ENCODE assay signal across 8 cellular contexts in genomic region chr19:19900124-19900523, GRCh38. TPM values are rescaled to one million over a fixed set of nuclear protein-coding genes. Genes with fewer than 3 reads are reported as not detected.
DNase-seq lines count a peak whose midpoint lies in the region; TF ChIP-seq lines count a peak whose summit lies in the region.

No MANE protein-coding gene starts in this region.

- H3K27ac Mint-ChIP-seq in activated naive CD4-positive, alpha-beta T cell treated with anti-CD3 and anti-CD28 coated beads for 36 hours, result peak overlapping the region; percentile 95

- H3K27me3 Mint-ChIP-seq in activated naive CD4-positive, alpha-beta T cell treated with anti-CD3 and anti-CD28 coated beads for 36 hours (ENCODE audit: low read depth), result no peaks in the 10 kb centered on the region

- 10% methylated on average over 5 of the region's 5 CpGs for WGBS in mammary epithelial cell (ENCODE audit: low coverage, missing lambda C conversion rate)
- no CpG with 5 or more reads among the region's 5 CpGs for WGBS in mesendoderm (ENCODE audit: extremely low coverage, insufficient coverage, low lambda C conversion rate)

- dilution Hi-C loops in mammary epithelial cell (cut with HindIII; ENCODE audit: low sequenced_read_pairs), result no loop called here

- peaks cover 31% of the 10 kb centered on the region for H3K9me3 ChIP-seq in mammary epithelial cell (replicated peaks; ENCODE audit: insufficient read depth, low read length)

- no peak for DNase-seq in activated naive CD4-positive, alpha-beta T cell treated with anti-CD3 and anti-CD28 coated beads for 36 hours
- no peak for DNase-seq in activated naive CD4-positive, alpha-beta T cell treated with anti-CD3 and anti-CD28 coated beads, Interleukin-2, amount 50 U/mL, for 16 hours
- peak; percentile 47 for DNase-seq in NCI-H82 treated with DMSO at 0.1 percent for 48 hours (lab: John Stamatoyannopoulos, UW; ENCODE audit: unreplicated experiment)
- DNase-seq in mammary epithelial cell, result peak; percentile 40
- peak; percentile 81 for DNase-seq in mesendoderm
- no peak for DNase-seq in substantia nigra (lab: John Stamatoyannopoulos, UW)
- DNase-seq in middle frontal gyrus (ENCODE audit: extremely low spot score, low spot score), result no peak
- no peak for DNase-seq in RPMI8226

- no peak overlapping the region for H2AFZ ChIP-seq in mammary epithelial cell (ENCODE audit: low read depth, low read length)

- peaks cover 34% of the 10 kb centered on the region for H3K36me3 Mint-ChIP-seq in activated naive CD4-positive, alpha-beta T cell treated with anti-CD3 and anti-CD28 coated beads for 36 hours (ENCODE audit: low read depth)

- H4K20me1 ChIP-seq in mammary epithelial cell (ENCODE audit: insufficient read depth, low read length), result no peaks in the 10 kb centered on the region

- peaks cover 36% of the 10 kb centered on the region for H3K9me3 Mint-ChIP-seq in activated naive CD4-positive, alpha-beta T cell treated with anti-CD3 and anti-CD28 coated beads for 36 hours

- in situ Hi-C loops in mammary epithelial cell (cut with MboI; ENCODE audit: low sequenced_read_pairs in 2 of 2), result no loop called here

- peak overlapping the region; percentile 13 for H3K4me2 ChIP-seq in mammary epithelial cell (ENCODE audit: insufficient read depth, low read depth, low read length)
- H3K4me2 ChIP-seq in mesendoderm (ENCODE audit: low read length), result peak overlapping the region; percentile 3

- H2AK5ac ChIP-seq in mesendoderm (ENCODE audit: low read length), result no peak overlapping the region

- H2BK120ac ChIP-seq in mesendoderm (ENCODE audit: low read depth, low read length), result no peak overlapping the region

- H3K4me3 ChIP-seq in mammary epithelial cell (replicated peaks in 1 of 3; ENCODE audit: insufficient read depth in 1 of 3, low read depth in 2 of 3, low read length in 3 of 3) (peak overlapping the region in 2 of 3 experiments; percentile 17 to 50), mesendoderm (ENCODE audit: low read length) (no peak overlapping the region)

- no peak overlapping the region for H4K5ac ChIP-seq in mesendoderm (ENCODE audit: low read length)

- H3K4me1 ChIP-seq in mammary epithelial cell (ENCODE audit: insufficient read depth, low read length), result no peaks in the 10 kb centered on the region
- peaks cover 2% of the 10 kb centered on the region for H3K4me1 ChIP-seq in mesendoderm (ENCODE audit: control insufficient read depth, low read depth, low read length)

- H2BK5ac ChIP-seq in mesendoderm (ENCODE audit: low read length), result no peak overlapping the region

- H3K4me3 Mint-ChIP-seq in activated naive CD4-positive, alpha-beta T cell treated with anti-CD3 and anti-CD28 coated beads for 36 hours, result peak overlapping the region; percentile 97

- no peak overlapping the region for H3K23ac ChIP-seq in mesendoderm (ENCODE audit: low read length)

- no peaks in the 10 kb centered on the region for H3K27me3 ChIP-seq in mammary epithelial cell (ENCODE audit: insufficient read depth, low read length)
- H3K27me3 ChIP-seq in mesendoderm (ENCODE audit: insufficient read depth, low read length, poor library complexity), result no peaks in the 10 kb centered on the region

- TF ChIP-seq CTCF in mammary epithelial cell (conservative IDR thresholded peaks at IDR 0.05 in 1 of 2, IDR thresholded peaks at IDR 0.05 in 1 of 2; ENCODE audit: extremely low read depth in 1 of 2, insufficient read depth in 1 of 2, low read depth in 1 of 2, low read length in 2 of 2), result no peak

- H3K79me1 ChIP-seq in mesendoderm (ENCODE audit: low read length), result no peaks in the 10 kb centered on the region

- CTCF ChIA-PET in activated naive CD4-positive, alpha-beta T cell treated with anti-CD3 and anti-CD28 coated beads for 36 hours (lab: Charles Lee), result interaction anchor here (0.9 to 1.4 kb wide), 4 partner anchors 39 to 238 kb away, joined by 3 to 4 read pairs (median 4); partner anchors contain the start of gene ZNF506
- CTCF ChIA-PET in mammary epithelial cell (lab: Charles Lee; ENCODE audit: low non-redundant PET), result no interaction called here

- H3K27ac ChIP-seq in mammary epithelial cell (ENCODE audit: insufficient read depth, low read depth, low read length) (no peak overlapping the region), mesendoderm (ENCODE audit: low read depth, low read length) (peak overlapping the region; percentile 6), substantia nigra (ENCODE audit: low read depth, low read length, poor library complexity, severe bottlenecking) (no peak overlapping the region)

- H4K8ac ChIP-seq in mesendoderm (ENCODE audit: low read depth, low read length), result no peak overlapping the region

- peak overlapping the region; percentile 71 for H3K56ac ChIP-seq in mesendoderm (ENCODE audit: low read length)

- H3K79me2 ChIP-seq in mammary epithelial cell (ENCODE audit: insufficient read depth, low read length) (no peaks in the 10 kb centered on the region), mesendoderm (ENCODE audit: control insufficient read depth, insufficient read depth, low read length) (peaks cover 38% of the 10 kb centered on the region)

- no TSS peak for BruUV-seq in mammary epithelial cell (replicated peaks; lab: Mats Ljungman, UMichigan)

- no peak overlapping the region for H2BK15ac ChIP-seq in mesendoderm (replicated peaks; ENCODE audit: low read depth)

- peaks cover 23% of the 10 kb centered on the region for H3K4me1 Mint-ChIP-seq in activated naive CD4-positive, alpha-beta T cell treated with anti-CD3 and anti-CD28 coated beads for 36 hours (ENCODE audit: low read depth)

- H3K9ac ChIP-seq in mammary epithelial cell (ENCODE audit: insufficient read depth, low read length) (no peak overlapping the region), mesendoderm (ENCODE audit: low read length) (peak overlapping the region; percentile 65)

- H3K36me3 ChIP-seq in mammary epithelial cell (ENCODE audit: insufficient read depth, low read length) (no peaks in the 10 kb centered on the region), mesendoderm (ENCODE audit: control insufficient read depth, insufficient read depth, low read length) (no peaks in the 10 kb centered on the region)

- no peak overlapping the region for H3K18ac ChIP-seq in mesendoderm (ENCODE audit: low read length)

- H3K4ac ChIP-seq in mesendoderm (ENCODE audit: low read depth, low read length), result no peak overlapping the region

- intact Hi-C loops in activated naive CD4-positive, alpha-beta T cell treated with anti-CD3 and anti-CD28 coated beads for 36 hours (cut with micrococcal nuclease), result loop anchor here (1.0 to 10.0 kb wide), 7 partner anchors 34 to 522 kb away; partner anchors contain the start of genes ZNF101, ZNF14, ZNF486 and ZNF506
- intact Hi-C loops in mammary epithelial cell (cut with micrococcal nuclease), result loop anchor here (2.0 to 10.0 kb wide), 6 partner anchors 33 to 337 kb away; partner anchors contain the start of genes ZNF101 and ZNF506

RNA-seq across cellular contexts. Expression of gene ZNF93, which starts 0.6 kb away (rescaled TPM):
- 10 to 100 TPM; 15.2 to 16.6 TPM for total RNA-seq in activated naive CD4-positive, alpha-beta T cell treated with anti-CD3 and anti-CD28 coated beads for 36 hours
- 10 to 100 TPM in 1 of 2 donors, 1 to 10 TPM in 1; 6.4 to 16.8 TPM for total RNA-seq in mammary epithelial cell
- 1.4 TPM for polyA plus RNA-seq in mammary epithelial cell
- polyA minus RNA-seq in mammary epithelial cell, result not detected
- polyA plus RNA-seq in mesendoderm (2013, experiment 1 of 2), result 57.2 TPM
- 58.1 TPM for polyA plus RNA-seq in mesendoderm (2013, experiment 2 of 2)

RNA-seq across cellular contexts. Expression of gene ZNF253, which starts 34.4 kb away (rescaled TPM):
- total RNA-seq in activated naive CD4-positive, alpha-beta T cell treated with anti-CD3 and anti-CD28 coated beads for 36 hours, result 1 to 10 TPM; 6.1 to 9.6 TPM
- total RNA-seq in mammary epithelial cell, result 10 to 100 TPM in 1 of 2 donors, 1 to 10 TPM in 1; 5.6 to 11.5 TPM
- 0.88 TPM for polyA plus RNA-seq in mammary epithelial cell
- polyA minus RNA-seq in mammary epithelial cell, result 0.67 TPM
- polyA plus RNA-seq in mesendoderm (2013, experiment 1 of 2), result 33.6 TPM
- 33.9 TPM for polyA plus RNA-seq in mesendoderm (2013, experiment 2 of 2)

Comparison
In these comparisons a context has a peak if more than half of its experiments do, and no peak if none do; other contexts are left out.
1. DNase-seq: peak in NCI-H82 treated with DMSO at 0.1 percent for 48 hours (single experiment), mammary epithelial cell (single experiment) and mesendoderm (single experiment); none in activated naive CD4-positive, alpha-beta T cell treated with anti-CD3 and anti-CD28 coated beads for 36 hours (single experiment), activated naive CD4-positive, alpha-beta T cell treated with anti-CD3 and anti-CD28 coated beads, Interleukin-2, amount 50 U/mL, for 16 hours (single experiment), substantia nigra (0 of 49), middle frontal gyrus (single experiment) and RPMI8226 (single experiment).